In the genomic region with DNA sequence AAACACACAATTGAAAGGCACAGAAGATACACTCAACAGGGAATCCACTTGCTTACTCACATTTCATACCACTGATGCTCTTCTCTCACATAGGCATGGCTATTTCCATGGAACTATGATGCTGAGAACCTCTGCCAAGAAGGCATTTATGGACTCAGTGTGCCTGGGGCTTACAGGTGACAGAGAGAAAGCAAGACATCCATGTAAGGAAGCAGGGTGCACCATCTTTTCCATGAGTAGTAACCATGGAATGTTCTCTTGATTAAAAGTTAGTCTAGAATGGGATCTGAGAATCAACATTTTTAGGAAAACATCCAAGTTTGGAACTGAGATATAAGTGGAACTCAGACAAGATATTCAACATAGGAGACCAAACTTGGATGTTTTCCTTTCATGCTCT, we compare ENCODE assay signal across 28 cellular contexts. TPM values are rescaled to one million over a fixed set of nuclear protein-coding genes. Genes with fewer than 3 reads are reported as not detected.
DNase-seq lines count a peak whose midpoint lies in the region; FAIRE-seq and TF ChIP-seq lines count a peak whose summit lies in the region.
"Had no signal": no experiment of that assay in that cellular context is flagged by ENCODE, and none has a peak within 500 bp of the region (broad histone marks: within the 10 kb centered on the region; RNA-seq: fewer than 3 reads in every experiment).

No MANE protein-coding gene starts in this region.

- peak; percentile 63 for FAIRE-seq in GM12892 (lab: Jason Lieb, UNC)
- FAIRE-seq: HTR-8/SVneo had no signal

- peak; percentile 11 for DNase-seq in A172 (ENCODE audit: low spot score)
- no peak for DNase-seq in GM12892 (ENCODE audit: insufficient read length)
- DNase-seq in astrocyte of the spinal cord (ENCODE audit: low read depth, low spot score): peak; percentile 68
- peak; percentile 56 for DNase-seq in iris pigment epithelial cell (ENCODE audit: low read depth)
- DNase-seq in foreskin melanocyte: no peak
- DNase-seq in NCI-H2107 treated with DMSO at 0.1 percent for 48 hours (lab: John Stamatoyannopoulos, UW; ENCODE audit: unreplicated experiment): no peak
- no peak for DNase-seq in iPS-NIHi7 (ENCODE audit: extremely low spot score)
- DNase-seq in T-helper 2 cell: no peak
- DNase-seq: ACHN; activated CD4-positive, alpha-beta T cell treated with anti-CD3 and anti-CD28 coated beads, Interleukin-2, amount 10 ng/mL, durations not matched to agents 24 days and 14 days; CD8-positive, alpha-beta memory T cell; central memory CD4-positive, alpha-beta T cell; DMS79; effector memory CD4-positive, alpha-beta T cell; GOT3; kidney; mesendoderm; naive thymus-derived CD8-positive, alpha-beta T cell; NCI-H1417; NCI-H2107; NCI-H526; posterior cingulate gyrus; stimulated activated CD4-positive, alpha-beta T cell treated with anti-CD3 and anti-CD28 coated beads, Interleukin-4, amount 100 ng/mL, for 24 hours; stomach; upper lobe of left lung had no signal

- TF ChIP-seq CTCF in astrocyte of the spinal cord (IDR thresholded peaks at IDR 0.05; ENCODE audit: low read depth, low read length): no peak

- no peak overlapping the region for H3K4me3 ChIP-seq in astrocyte of the spinal cord (ENCODE audit: low read depth, low read length)
- H3K4me3 ChIP-seq: hepatocyte, skin epidermis, stomach, upper lobe of left lung had no signal

- in situ Hi-C loops in astrocyte of the spinal cord (cut with HindIII; ENCODE audit: low sequenced_read_pairs): no loop called here

- no peak for TF ChIP-seq POLR2A in GM12892 (IDR thresholded peaks at IDR 0.05; ENCODE audit: low read depth, low read length)

RNA-seq across cellular contexts. Expression of a gene that starts 52.5 kb away (rescaled TPM):
- total RNA-seq in A172 (2014; rRNA removed; shearing (Covaris generic)): 0.05 TPM in 1 of 2 replicates, not detected in the other
- polyA plus RNA-seq in GM12892 (2012; ENCODE audit: missing spikeins): 12.8 TPM
- total RNA-seq: activated CD4-positive, alpha-beta T cell treated with anti-CD3 and anti-CD28 coated beads, Interleukin-2, amount 10 ng/mL, durations not matched to agents 24 days and 14 days had no signal
- polyA plus RNA-seq: naive thymus-derived CD8-positive, alpha-beta T cell had no signal

Comparison
In these comparisons a context has a peak if more than half of its experiments do, and no peak if none do; other contexts are left out.
1. DNase-seq: peak in A172 (single experiment), astrocyte of the spinal cord (single experiment) and iris pigment epithelial cell (single experiment); none in GM12892 (single experiment), foreskin melanocyte (single experiment), NCI-H2107 treated with DMSO at 0.1 percent for 48 hours (single experiment), iPS-NIHi7 (single experiment) and T-helper 2 cell (0 of 5).